Comparison of ENCODE assay signal across 8 cellular contexts in the genomic region with DNA sequence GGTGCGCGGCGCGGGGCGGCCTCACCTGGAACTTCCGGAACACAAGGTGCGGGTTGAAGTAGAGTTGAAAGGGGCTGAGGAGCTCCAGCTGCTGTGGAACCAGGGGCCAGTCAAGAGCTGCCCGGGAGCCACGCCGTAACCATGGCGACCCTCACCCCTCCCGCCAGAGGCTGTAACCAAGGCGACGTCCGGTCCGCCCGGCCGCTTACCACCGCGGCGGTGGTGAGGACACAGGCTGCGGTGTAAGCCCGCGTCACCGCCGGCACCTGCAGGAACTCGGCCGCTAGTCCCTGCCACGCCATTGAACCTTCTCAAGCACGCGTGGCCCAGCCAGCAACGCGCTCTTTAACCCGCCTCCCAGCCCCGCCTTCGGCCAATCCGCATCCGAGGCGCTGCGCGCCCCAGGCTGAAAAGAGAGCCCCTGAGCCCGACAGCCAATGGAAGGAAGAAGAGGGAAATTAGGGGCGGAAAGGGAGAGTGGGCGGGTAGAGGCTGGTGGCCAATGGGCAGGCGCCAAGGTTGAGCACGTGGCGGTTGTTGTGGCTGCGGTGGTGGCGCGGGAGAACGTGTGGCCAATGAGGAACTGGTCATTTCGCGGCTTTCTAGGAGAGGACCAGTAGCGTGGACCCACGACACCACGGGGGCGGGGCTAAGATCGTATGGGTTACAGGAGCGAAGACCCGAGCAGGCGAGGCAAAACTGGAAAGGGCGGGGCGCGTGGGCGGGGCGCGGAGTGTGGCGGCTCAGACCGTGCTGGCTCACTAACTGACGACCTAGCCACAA. TPM values are rescaled to one million over a fixed set of nuclear protein-coding genes. Genes with fewer than 3 reads are reported as not detected.
DNase-seq lines count a peak whose midpoint lies in the region; ATAC-seq and TF ChIP-seq lines count a peak whose summit lies in the region.

A gene (minus strand): TSS at position 321 of the 783 bp plus-strand sequence. CDS start 19 bp downstream, at position 302.

- H2BK120ac ChIP-seq in neuronal stem cell (ENCODE audit: low read depth, low read length), result peak within 1 kb of the TSS; percentile 51

- H3K79me2 ChIP-seq in MM.1S (ENCODE audit: low read length), result peaks cover 41% of the 10 kb centered on the region

- H3K4me3 ChIP-seq in MM.1S (ENCODE audit: low read length) (peak within 1 kb of the TSS; percentile 89), gastroesophageal sphincter (peak within 1 kb of the TSS; percentile 12 to 49), neuronal stem cell (ENCODE audit: low read length in 2 of 2) (peak within 1 kb of the TSS; percentile 67 to 86)

- H3K9me3 ChIP-seq in MM.1S (replicated peaks; ENCODE audit: insufficient read depth, low read length), result no peaks in the 10 kb centered on the region
- no peaks in the 10 kb centered on the region for H3K9me3 ChIP-seq in gastroesophageal sphincter
- H3K9me3 ChIP-seq in neuronal stem cell (replicated peaks in 1 of 2; ENCODE audit: control insufficient read depth in 2 of 2, insufficient read depth in 1 of 2, low read depth in 1 of 2, low read length in 2 of 2), result peaks cover 0 to 2% of the 10 kb centered on the region in 2 donors

- ATAC-seq in gastroesophageal sphincter, result peak; percentile 96

- TF ChIP-seq POLR2A in gastroesophageal sphincter (IDR thresholded peaks at IDR 0.05), result no peak

- TF ChIP-seq EP300 in gastroesophageal sphincter (IDR thresholded peaks at IDR 0.05), result no peak

- H4K8ac ChIP-seq in neuronal stem cell (ENCODE audit: low read depth, low read length), result no peak within 1 kb of the TSS

- H2BK12ac ChIP-seq in neuronal stem cell (ENCODE audit: low read length), result no peak within 1 kb of the TSS

- peak within 1 kb of the TSS; percentile 34 for H3K23ac ChIP-seq in neuronal stem cell (ENCODE audit: low read depth, low read length, poor library complexity)

- 0% methylated on average over 13 of the region's 70 CpGs; no CpG with 5 or more reads in 1 of the 2 donors for WGBS in gastroesophageal sphincter (ENCODE audit: low coverage in 1 of 2), 2 donors
- WGBS in neuronal stem cell (ENCODE audit: extremely low coverage in 2 of 2, insufficient read length in 2 of 2, insufficient replicate concordance in 1 of 2), 2 donors, result no CpG with 5 or more reads among the region's 70 CpGs

- H4K91ac ChIP-seq in neuronal stem cell (ENCODE audit: low read depth, low read length, poor library complexity), result no peak within 1 kb of the TSS

- peak within 1 kb of the TSS; percentile 65 for H2BK15ac ChIP-seq in neuronal stem cell (ENCODE audit: low read length)

- H3K79me1 ChIP-seq in neuronal stem cell (ENCODE audit: low read depth, low read length), result no peaks in the 10 kb centered on the region

- DNase-seq in Daoy (ENCODE audit: low read depth), result peak; percentile 99
- peak; percentile 97 for DNase-seq in H4 (ENCODE audit: low spot score)
- peak; percentile 100 for DNase-seq in MM.1S
- DNase-seq in SIG-M5 (lab: John Stamatoyannopoulos, UW), result peak; percentile 97
- peak; percentile 97 for DNase-seq in activated naive CD4-positive, alpha-beta T cell treated with Interleukin-2 at 50 U/mL for 16 hours
- DNase-seq in neuronal stem cell (ENCODE audit: low spot score), result peak; percentile 93
- DNase-seq in stromal cell of bone marrow (ENCODE audit: low read depth), result peak; percentile 88

- TF ChIP-seq CTCF in MM.1S (IDR thresholded peaks at IDR 0.05; ENCODE audit: low read length), result no peak
- TF ChIP-seq CTCF in gastroesophageal sphincter (IDR thresholded peaks at IDR 0.05), result no peak

- H2AFZ ChIP-seq in MM.1S (ENCODE audit: low read length), result peak within 1 kb of the TSS; percentile 52
- peak within 1 kb of the TSS; percentile 96 for H2AFZ ChIP-seq in neuronal stem cell (ENCODE audit: low read length)

- H3K27me3 ChIP-seq in MM.1S (replicated peaks; ENCODE audit: insufficient read depth, low read length), result no peaks in the 10 kb centered on the region
- H3K27me3 ChIP-seq in gastroesophageal sphincter, result no peaks in the 10 kb centered on the region
- H3K27me3 ChIP-seq in neuronal stem cell (ENCODE audit: control insufficient read depth in 3 of 3, insufficient read depth in 3 of 3, low read depth in 1 of 3, low read length in 3 of 3), result peaks cover 0 to 3% (median 0%) of the 10 kb centered on the region in 3 experiments

- H2BK5ac ChIP-seq in neuronal stem cell (ENCODE audit: low read length), result peak within 1 kb of the TSS; percentile 8

- H2AK5ac ChIP-seq in neuronal stem cell (ENCODE audit: low read depth, low read length), result peak within 1 kb of the TSS; percentile 45

- H3K4me2 ChIP-seq in MM.1S (ENCODE audit: low read depth, low read length) (peak within 1 kb of the TSS; percentile 94), neuronal stem cell (ENCODE audit: insufficient read depth, low read length, poor library complexity, severe bottlenecking) (peak within 1 kb of the TSS; percentile 76)

- H3K9ac ChIP-seq in MM.1S (ENCODE audit: low read length) (peak within 1 kb of the TSS; percentile 97), neuronal stem cell (ENCODE audit: low read depth, low read length, poor library complexity) (peak within 1 kb of the TSS; percentile 63)

- H3K27ac ChIP-seq in MM.1S (ENCODE audit: low read length), result peak within 1 kb of the TSS; percentile 74
- no peak within 1 kb of the TSS for H3K27ac ChIP-seq in gastroesophageal sphincter
- H3K27ac ChIP-seq in neuronal stem cell (replicated peaks; ENCODE audit: low read length), result peak within 1 kb of the TSS; percentile 26

- H3K4me1 ChIP-seq in MM.1S (ENCODE audit: low read length), result peaks cover 40% of the 10 kb centered on the region
- peaks cover 0 to 47% (median 17%) of the 10 kb centered on the region in 3 donors for H3K4me1 ChIP-seq in gastroesophageal sphincter
- H3K4me1 ChIP-seq in neuronal stem cell (ENCODE audit: control insufficient read depth in 2 of 2, insufficient read depth in 1 of 2, low read depth in 1 of 2, low read length in 2 of 2), result peaks cover 12 to 18% of the 10 kb centered on the region in 2 donors

- H3K36me3 ChIP-seq in MM.1S (replicated peaks; ENCODE audit: insufficient read depth, low read length), result no peaks in the 10 kb centered on the region
- H3K36me3 ChIP-seq in gastroesophageal sphincter, result peaks cover 0 to 39% of the 10 kb centered on the region in 2 donors
- peaks cover 17 to 27% of the 10 kb centered on the region in 2 donors for H3K36me3 ChIP-seq in neuronal stem cell (replicated peaks in 1 of 2; ENCODE audit: control insufficient read depth in 2 of 2, insufficient read depth in 2 of 2, low read length in 2 of 2)

- peaks cover 27% of the 10 kb centered on the region for H3F3A ChIP-seq in MM.1S (ENCODE audit: insufficient read depth, low read length)

- no peak within 1 kb of the TSS for H3K4ac ChIP-seq in neuronal stem cell (ENCODE audit: low read length)

- H3K18ac ChIP-seq in neuronal stem cell (ENCODE audit: low read length), result peak within 1 kb of the TSS; percentile 85

- no peak within 1 kb of the TSS for H3K14ac ChIP-seq in neuronal stem cell (ENCODE audit: low read length)

- H3K9me2 ChIP-seq in MM.1S (replicated peaks; ENCODE audit: insufficient read depth, low read length), result no peaks in the 10 kb centered on the region

- no peaks in the 10 kb centered on the region for H4K20me1 ChIP-seq in MM.1S (ENCODE audit: insufficient read depth, low read length)

RNA-seq across cellular contexts. Expression of the gene that starts here (rescaled TPM):
- total RNA-seq in Daoy (2014; rRNA removed; shearing (Covaris generic)), result 0.24 and 0.57 TPM in 2 replicates
- total RNA-seq in H4 (2014; rRNA removed; shearing (Covaris generic)), result 0.43 and 1.6 TPM in 2 replicates
- 1 to 10 TPM in 1 of 4 donors, not detected in 3; 1.7 TPM for total RNA-seq in gastroesophageal sphincter
- polyA plus RNA-seq in neuronal stem cell (2013, experiment 1 of 2), result 4.2 TPM
- 4.5 TPM for polyA plus RNA-seq in neuronal stem cell (2013, experiment 2 of 2)

Comparison
In these comparisons a context has a peak if more than half of its experiments do, and no peak if none do; other contexts are left out.
1. Peak in DNase-seq in Daoy; RNA of the gene not detected or under 1 TPM.
2. H3K27ac ChIP-seq: peak in MM.1S (single experiment) and neuronal stem cell (single experiment); none in gastroesophageal sphincter (0 of 4).
3. H3K4me3 ChIP-seq: peak in every context shown above with its lines; median percentile 89 in MM.1S; 76 in neuronal stem cell; 30 in gastroesophageal sphincter.
4. Peak in every context shown above with its lines, with median percentiles within 50 percentile points of each other: DNase-seq.